In genomic region chr9:79170643-79171042, GRCh38 we compare ENCODE assay signal across 10 cellular contexts.
"Had no signal": no experiment of that assay in that cellular context is flagged by ENCODE, and none has a peak within 500 bp of the region (broad histone marks: within the 10 kb centered on the region; RNA-seq: fewer than 3 reads in every experiment).

No MANE protein-coding gene starts in this region.

- H3K36me3 ChIP-seq: HAP-1 had no signal

- FAIRE-seq: H1 had no signal

- H3K4me1 ChIP-seq: HAP-1 had no signal

- H2AFZ ChIP-seq: GM23248, GM23338 had no signal

- H3K9ac ChIP-seq: GM23248 had no signal

- ATAC-seq: GM23338, HCT116 had no signal

- H3K4me3 ChIP-seq: GM23248, GM23338, HAP-1 had no signal

- H3K4me2 ChIP-seq: GM23338 had no signal

- H3K9me3 ChIP-seq: HAP-1 had no signal

- H3K27ac ChIP-seq: GM23248 had no signal

- DNase-seq: GM23248, GOT3, H7, H9, HCEC 1CT, HFFc6 had no signal
